ENCODE assay signal across 8 cellular contexts in the genomic region with DNA sequence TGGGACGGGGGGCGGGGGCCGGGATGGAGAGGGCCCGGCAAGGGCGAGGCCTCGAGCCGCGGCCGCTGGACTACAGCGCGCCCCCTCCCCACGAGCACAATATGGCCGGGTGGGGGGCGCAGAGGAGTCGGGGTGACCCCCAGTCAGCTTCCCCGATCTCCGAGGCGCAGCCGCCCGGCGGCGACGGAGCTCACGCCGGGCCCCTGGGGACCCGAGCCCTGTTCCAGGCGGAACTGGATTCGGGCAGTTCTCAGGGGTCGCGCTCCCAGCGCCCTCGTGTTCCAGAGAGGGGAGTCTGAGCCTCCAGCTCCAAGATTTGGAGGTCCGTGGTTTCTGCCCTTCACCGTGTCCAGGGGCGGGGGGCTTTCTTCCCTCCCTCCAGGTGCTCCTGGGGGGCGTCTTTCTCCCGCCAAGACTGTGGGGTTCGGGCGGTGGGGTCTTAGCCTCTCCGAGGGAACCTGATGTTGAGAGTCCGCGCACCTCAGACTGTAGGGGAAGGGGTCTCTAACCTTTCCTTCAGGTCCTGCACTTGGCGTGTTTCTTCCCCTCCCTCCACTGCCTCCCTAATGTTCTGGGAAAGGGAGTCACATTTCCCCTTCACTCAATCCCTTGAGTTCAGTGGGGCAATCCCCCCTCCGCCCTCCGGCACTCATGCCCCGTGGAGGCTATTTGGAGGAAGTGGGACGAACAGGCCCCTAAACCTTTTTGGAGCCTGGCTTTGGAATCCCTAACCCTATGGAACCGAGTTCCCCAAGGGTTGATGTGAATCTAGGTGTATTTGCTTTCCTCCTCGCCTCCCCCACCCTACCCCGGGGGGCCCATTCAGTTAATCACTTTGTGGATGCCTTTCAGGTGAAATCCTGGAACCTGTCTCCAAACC. TPM values are rescaled to one million over a fixed set of nuclear protein-coding genes. Genes with fewer than 3 reads are reported as not detected.
DNase-seq lines count a peak whose midpoint lies in the region; ATAC-seq and TF ChIP-seq lines count a peak whose summit lies in the region.

No MANE protein-coding gene starts in this region.

- H3K27ac ChIP-seq in RWPE2 (ENCODE audit: poor library complexity, severe bottlenecking) (peak overlapping the region; percentile 30), duodenal mucosa (ENCODE audit: low read depth, low read length) (peak overlapping the region; percentile 81), upper lobe of left lung (peak overlapping the region; percentile 89 to 96 (median 93))

- peak overlapping the region; percentile 79 for H3K4me3 ChIP-seq in RWPE2 (ENCODE audit: severe bottlenecking)
- peak overlapping the region; percentile 86 to 95 for H3K4me3 ChIP-seq in duodenal mucosa (ENCODE audit: low read depth in 1 of 2, low read length in 2 of 2)
- peak overlapping the region; percentile 68 to 96 (median 87) for H3K4me3 ChIP-seq in upper lobe of left lung

- H3K27me3 ChIP-seq in RWPE2 (ENCODE audit: insufficient read depth, poor library complexity, severe bottlenecking) (no peaks in the 10 kb centered on the region), duodenal mucosa (ENCODE audit: control insufficient read depth in 1 of 2, insufficient read depth in 2 of 2, low read length in 2 of 2) (no peaks in the 10 kb centered on the region), upper lobe of left lung (no peaks in the 10 kb centered on the region)

- H3K4me1 ChIP-seq in RWPE2 (ENCODE audit: insufficient read depth, poor library complexity, severe bottlenecking): peaks cover 22% of the 10 kb centered on the region
- peaks cover 23 to 41% of the 10 kb centered on the region in 2 donors for H3K4me1 ChIP-seq in duodenal mucosa (ENCODE audit: control insufficient read depth in 1 of 2, insufficient read depth in 2 of 2, low read length in 2 of 2)
- H3K4me1 ChIP-seq in upper lobe of left lung: peaks cover 24 to 54% (median 35%) of the 10 kb centered on the region in 4 donors

- WGBS in upper lobe of left lung, 2 donors: 4 to 21% methylated on average over 4 to 40 of the region's 50 CpGs

- peak overlapping the region; percentile 67 for H3K4me3 Mint-ChIP-seq in activated naive CD4-positive, alpha-beta T cell treated with anti-CD3 and anti-CD28 coated beads, Interleukin-2, amount 10 ng/mL, durations not matched to agents 7 days and 5 days
- H3K4me3 Mint-ChIP-seq in mesothelial cell of epicardium: peak overlapping the region; percentile 79

- DNase-seq in activated naive CD4-positive, alpha-beta T cell treated with anti-CD3 and anti-CD28 coated beads, Interleukin-2, amount 10 ng/mL, durations not matched to agents 7 days and 5 days: no peak
- no peak for DNase-seq in activated naive CD4-positive, alpha-beta T cell treated with Interleukin-2 at 50 U/mL for 16 hours
- DNase-seq in RWPE2 (ENCODE audit: low spot score) (no peak), mesothelial cell of epicardium (ENCODE audit: low spot score in 2 of 2, unreplicated experiment in 2 of 2) (peak in 1 of 2 experiments; percentile 44), upper lobe of left lung (peak in 1 of 2 donors; percentile 49), KBM-7 (no peak), erythroblast (lab: John Stamatoyannopoulos, UW) (no peak)

- peak overlapping the region; percentile 89 to 99 for H3K9ac ChIP-seq in duodenal mucosa (ENCODE audit: low read depth in 1 of 2, low read length in 2 of 2)

- TF ChIP-seq CTCF in RWPE2 (IDR thresholded peaks at IDR 0.05; ENCODE audit: poor library complexity, severe bottlenecking) (no peak), mesothelial cell of epicardium (IDR thresholded peaks at IDR 0.05; ENCODE audit: unreplicated experiment) (no peak), upper lobe of left lung (IDR thresholded peaks at IDR 0.05) (no peak)

- H3K9me3 Mint-ChIP-seq in activated naive CD4-positive, alpha-beta T cell treated with anti-CD3 and anti-CD28 coated beads, Interleukin-2, amount 10 ng/mL, durations not matched to agents 7 days and 5 days: no peaks in the 10 kb centered on the region
- H3K9me3 Mint-ChIP-seq in mesothelial cell of epicardium: no peaks in the 10 kb centered on the region

- H3K27me3 Mint-ChIP-seq in activated naive CD4-positive, alpha-beta T cell treated with anti-CD3 and anti-CD28 coated beads, Interleukin-2, amount 10 ng/mL, durations not matched to agents 7 days and 5 days: peaks cover 63% of the 10 kb centered on the region
- peaks cover 35% of the 10 kb centered on the region for H3K27me3 Mint-ChIP-seq in mesothelial cell of epicardium (ENCODE audit: low read depth)

- CTCF ChIA-PET in activated naive CD4-positive, alpha-beta T cell treated with anti-CD3 and anti-CD28 coated beads, Interleukin-2, amount 10 ng/mL, durations not matched to agents 7 days and 5 days (lab: Charles Lee): interaction anchor here (1.0 kb wide), 1 partner anchor 23 kb away, joined by 3 read pairs; no protein-coding TSS in a partner anchor

- in situ Hi-C loops in KBM-7 (cut with MboI; ENCODE audit: low pct_unique_long_range_greater_than_20kb, low sequenced_read_pairs): no loop called here

- no peak overlapping the region for H3K27ac Mint-ChIP-seq in activated naive CD4-positive, alpha-beta T cell treated with anti-CD3 and anti-CD28 coated beads, Interleukin-2, amount 10 ng/mL, durations not matched to agents 7 days and 5 days
- peak overlapping the region; percentile 77 for H3K27ac Mint-ChIP-seq in mesothelial cell of epicardium

- H3K9me3 ChIP-seq in RWPE2 (ENCODE audit: severe bottlenecking): no peaks in the 10 kb centered on the region
- no peaks in the 10 kb centered on the region for H3K9me3 ChIP-seq in duodenal mucosa (ENCODE audit: control insufficient read depth in 1 of 2, low read length in 2 of 2)
- H3K9me3 ChIP-seq in upper lobe of left lung: no peaks in the 10 kb centered on the region

- peak; percentile 5; the same call in 1 of the 3 replicates for ATAC-seq in RWPE2 (ENCODE audit: low read depth)
- peak; percentile 5 to 42 for ATAC-seq in upper lobe of left lung (ENCODE audit: low FRiP score in 2 of 2)

- H3K36me3 Mint-ChIP-seq in activated naive CD4-positive, alpha-beta T cell treated with anti-CD3 and anti-CD28 coated beads, Interleukin-2, amount 10 ng/mL, durations not matched to agents 7 days and 5 days: no peaks in the 10 kb centered on the region
- H3K36me3 Mint-ChIP-seq in mesothelial cell of epicardium: no peaks in the 10 kb centered on the region

- TF ChIP-seq POLR2A in upper lobe of left lung (IDR thresholded peaks at IDR 0.05) (peak in 2 of 4 donors; percentile 0 to 4), erythroblast (IDR thresholded peaks at IDR 0.05; ENCODE audit: low read length) (no peak)

- TF ChIP-seq EP300 in upper lobe of left lung (IDR thresholded peaks at IDR 0.05): no peak

- peaks cover 24% of the 10 kb centered on the region for H3K4me1 Mint-ChIP-seq in activated naive CD4-positive, alpha-beta T cell treated with anti-CD3 and anti-CD28 coated beads, Interleukin-2, amount 10 ng/mL, durations not matched to agents 7 days and 5 days
- peaks cover 36% of the 10 kb centered on the region for H3K4me1 Mint-ChIP-seq in mesothelial cell of epicardium

- H3K36me3 ChIP-seq in RWPE2 (ENCODE audit: low read depth) (no peaks in the 10 kb centered on the region; the same call in 1 of the 2 replicates), duodenal mucosa (ENCODE audit: control insufficient read depth in 1 of 2, insufficient read depth in 2 of 2, low read length in 2 of 2) (no peaks in the 10 kb centered on the region), upper lobe of left lung (no peaks in the 10 kb centered on the region)

RNA-seq across cellular contexts. Expression of gene ACVR1B, which starts 0.6 kb away (rescaled TPM):
- total RNA-seq in mesothelial cell of epicardium (31.2 to 31.3 TPM (median 31.2 TPM) in 3 replicates), upper lobe of left lung (10 to 100 TPM; 13.0 to 44.9 (median 23.6) TPM)

RNA-seq across cellular contexts. Expression of gene ACVRL1, which starts 44.8 kb away (rescaled TPM):
- total RNA-seq in mesothelial cell of epicardium (0.16 TPM in 1 of 3 replicates, not detected in the others), upper lobe of left lung (100 to 1,000 TPM in 4 of 6 donors, 10 to 100 TPM in 2; 62.9 to 265 (median 180) TPM)

RNA-seq across cellular contexts. Expression of gene TAMALIN, which starts 54.7 kb away (rescaled TPM):
- total RNA-seq in mesothelial cell of epicardium: 20.3 to 24.3 TPM (median 22.0 TPM) in 3 replicates
- 100 to 1,000 TPM in 2 of 6 donors, 10 to 100 TPM in 4; 52.3 to 170 (median 73.7) TPM for total RNA-seq in upper lobe of left lung

Comparison
In these comparisons a context has a peak if more than half of its experiments do, and no peak if none do; other contexts are left out.
1. H3K27ac ChIP-seq: peak in every context shown above with its lines; median percentile 93 in upper lobe of left lung; 81 in duodenal mucosa; 30 in RWPE2.
2. RNA of gene ACVRL1, which starts 44.8 kb away (total RNA-seq): 62.9 to 265 TPM in upper lobe of left lung; 0.16 TPM in mesothelial cell of epicardium; every median in the first group is over 10 times any median in the second.
3. Peak in every context shown above with its lines, with median percentiles within 50 percentile points of each other: H3K4me3 ChIP-seq.